In genomic region chrX:68939868-68940267, GRCh38 we compare ENCODE assay signal across 1 cellular context.
TF ChIP-seq lines count a peak whose summit lies in the region.

No MANE protein-coding gene starts in this region.

TF ChIP-seq in K562, 482 proteins besides CTCF, POLR2A, EP300 and RAD21 (continued from another document):
- no peak for TF ChIP-seq NKRF (IDR thresholded peaks at IDR 0.05; ENCODE audit: borderline replicate concordance)
- peak; percentile 19; the same call in 1 of the 2 replicates for TF ChIP-seq MAFG (tag; conservative IDR thresholded peaks at IDR 0.05)
- no peak for TF ChIP-seq PHF21A (IDR thresholded peaks at IDR 0.05; ENCODE audit: borderline replicate concordance, low read depth)
- no peak for TF ChIP-seq ZBTB2 (IDR thresholded peaks at IDR 0.05)
- TF ChIP-seq CHD4 (IDR thresholded peaks at IDR 0.05; ENCODE audit: insufficient read depth, insufficient replicate concordance, low read depth, low read length, poor library complexity, severe bottlenecking): no peak
- TF ChIP-seq ZNF592 (IDR thresholded peaks at IDR 0.05): no peak
- no peak for TF ChIP-seq RBM39 (optimal IDR thresholded peaks at IDR 0.05; ENCODE audit: low read depth, low read length)
